Comparison of ENCODE assay signal across 13 cellular contexts in genomic region chr7:47582748-47583740, GRCh38. TPM values are rescaled to one million over a fixed set of nuclear protein-coding genes. Genes with fewer than 3 reads are reported as not detected.
A peak's percentile ranks its signal among the peaks of the same experiment; 100 is the strongest.
DNase-seq lines count a peak whose midpoint lies in the region; ATAC-seq and TF ChIP-seq lines count a peak whose summit lies in the region.
"Had no signal": no experiment of that assay in that cellular context is flagged by ENCODE, and none has a peak within 500 bp of the region (broad histone marks: within the 10 kb centered on the region; RNA-seq: fewer than 3 reads in every experiment).

No MANE protein-coding gene starts in this region.

- intact Hi-C loops in left ventricle myocardium inferior (cut with micrococcal nuclease) (no loop called here), Right ventricle myocardium inferior (cut with DNase I) (loop anchor here (5.0 kb wide), 1 partner anchor 146 kb away; no protein-coding TSS in a partner anchor), aorta (cut with DNase I) (loop anchor here (5.0 to 10.0 kb wide), 8 partner anchors 52 to 202 kb away; no protein-coding TSS in a partner anchor)
- intact Hi-C loops in dendritic cell treated with granulocyte-macrophage colony-stimulating factor and Interleukin-4, amounts not matched to agents 40 ng/mL and 50 ng/mL, for 4 days (cut with micrococcal nuclease): loop anchor here (2.0 to 10.0 kb wide), 2 partner anchors 86 to 232 kb away; no protein-coding TSS in a partner anchor

- H3K4me3 ChIP-seq in left ventricle myocardium inferior: peak overlapping the region; percentile 84
- H3K4me3 ChIP-seq in aorta (ENCODE audit: low read length in 2 of 2): no peak overlapping the region
- H3K4me3 ChIP-seq in MM.1S (ENCODE audit: low read length): no peak overlapping the region

- no peak overlapping the region for H3K4me3 Mint-ChIP-seq in dendritic cell treated with granulocyte-macrophage colony-stimulating factor and Interleukin-4, amounts not matched to agents 40 ng/mL and 50 ng/mL, for 4 days
- H3K4me3 Mint-ChIP-seq: T-helper 17 cell had no signal

- 47 to 51% methylated on average over 15 of the region's 15 CpGs for WGBS in aorta, 2 donors

- no peaks in the 10 kb centered on the region for H4K20me1 ChIP-seq in MM.1S (ENCODE audit: insufficient read depth, low read length)

- no peaks in the 10 kb centered on the region for H3K9me3 Mint-ChIP-seq in dendritic cell treated with granulocyte-macrophage colony-stimulating factor and Interleukin-4, amounts not matched to agents 40 ng/mL and 50 ng/mL, for 4 days

- no peaks in the 10 kb centered on the region for H3F3A ChIP-seq in MM.1S (ENCODE audit: insufficient read depth, low read length)

- no peak overlapping the region for H3K9ac ChIP-seq in MM.1S (ENCODE audit: low read length)

- ATAC-seq in Right ventricle myocardium inferior: no peak
- ATAC-seq in omental fat pad (ENCODE audit: low FRiP score): peak; percentile 19
- ATAC-seq in aorta (ENCODE audit: low FRiP score): peak; percentile 49

- H3K4me1 ChIP-seq in left ventricle myocardium inferior (peaks cover 47% of the 10 kb centered on the region), aorta (ENCODE audit: control insufficient read depth in 1 of 2, insufficient read depth in 2 of 2, low read length in 2 of 2) (peaks cover 3 to 7% of the 10 kb centered on the region in 2 donors), MM.1S (ENCODE audit: low read length) (0 out of 2 replicates have a peak, but pooled peaks cover 7% of the 10 kb centered on the region)

- no peaks in the 10 kb centered on the region for H3K9me2 ChIP-seq in MM.1S (replicated peaks; ENCODE audit: insufficient read depth, low read length)

- H3K9me3 ChIP-seq in left ventricle myocardium inferior (replicated peaks) (no peaks in the 10 kb centered on the region), aorta (ENCODE audit: control insufficient read depth, low read length) (no peaks in the 10 kb centered on the region), MM.1S (replicated peaks; ENCODE audit: insufficient read depth, low read length) (no peaks in the 10 kb centered on the region)

- H3K4me2 ChIP-seq in MM.1S (ENCODE audit: low read depth, low read length): no peak overlapping the region; the same call in 1 of the 2 replicates

- DNase-seq in left ventricle myocardium inferior (no peak), Right ventricle myocardium inferior (ENCODE audit: missing footprints) (no peak), omental fat pad (ENCODE audit: low spot score) (no peak), aorta (no peak), MM.1S (no peak), hippocampal formation (lab: John Stamatoyannopoulos, UW) (no peak)
- no peak for DNase-seq in stimulated activated CD4-positive, alpha-beta T cell treated with anti-CD3 and anti-CD28 coated beads, Interleukin-12 subunit alpha, Interleukin-12 subunit beta, amount 100 ng/mL, for 4 hours
- DNase-seq: left colon; NCI-H69; stimulated activated naive CD4-positive, alpha-beta T cell; T-helper 17 cell had no signal

- H3K79me2 ChIP-seq in MM.1S (ENCODE audit: low read length): peaks cover 37% of the 10 kb centered on the region

- peaks cover 11% of the 10 kb centered on the region for H3K27me3 Mint-ChIP-seq in dendritic cell treated with granulocyte-macrophage colony-stimulating factor and Interleukin-4, amounts not matched to agents 40 ng/mL and 50 ng/mL, for 4 days

- peaks cover 82% of the 10 kb centered on the region for H3K4me1 Mint-ChIP-seq in dendritic cell treated with granulocyte-macrophage colony-stimulating factor and Interleukin-4, amounts not matched to agents 40 ng/mL and 50 ng/mL, for 4 days (ENCODE audit: low read depth)
- H3K4me1 Mint-ChIP-seq: T-helper 17 cell had no signal

- no peak for TF ChIP-seq CTCF in left ventricle myocardium inferior (IDR thresholded peaks at IDR 0.05; ENCODE audit: borderline replicate concordance)
- TF ChIP-seq CTCF in omental fat pad (IDR thresholded peaks at IDR 0.05): no peak
- no peak for TF ChIP-seq CTCF in MM.1S (IDR thresholded peaks at IDR 0.05; ENCODE audit: low read length)

- H2AFZ ChIP-seq in MM.1S (ENCODE audit: low read length): no peak overlapping the region

- H3K27ac ChIP-seq in left ventricle myocardium inferior (replicated peaks) (peak overlapping the region; percentile 66), aorta (ENCODE audit: low read depth in 1 of 2, low read length in 2 of 2) (peak overlapping the region; percentile 29 to 90), MM.1S (ENCODE audit: low read length) (no peak overlapping the region)

- H3K27me3 ChIP-seq in left ventricle myocardium inferior (ENCODE audit: low read depth) (no peaks in the 10 kb centered on the region), aorta (ENCODE audit: control insufficient read depth in 1 of 2, insufficient read depth in 2 of 2, low read length in 1 of 2) (no peaks in the 10 kb centered on the region), MM.1S (replicated peaks; ENCODE audit: insufficient read depth, low read length) (no peaks in the 10 kb centered on the region; the same call in 1 of the 2 replicates)

- H3K36me3 Mint-ChIP-seq in dendritic cell treated with granulocyte-macrophage colony-stimulating factor and Interleukin-4, amounts not matched to agents 40 ng/mL and 50 ng/mL, for 4 days (ENCODE audit: low read depth): peaks cover 14% of the 10 kb centered on the region

- H3K36me3 ChIP-seq in left ventricle myocardium inferior (no peaks in the 10 kb centered on the region), aorta (ENCODE audit: control insufficient read depth in 1 of 2, insufficient read depth in 2 of 2, low read length in 1 of 2) (no peaks in the 10 kb centered on the region), MM.1S (replicated peaks; ENCODE audit: insufficient read depth, low read length) (no peaks in the 10 kb centered on the region)

- peak overlapping the region; percentile 96 for H3K27ac Mint-ChIP-seq in dendritic cell treated with granulocyte-macrophage colony-stimulating factor and Interleukin-4, amounts not matched to agents 40 ng/mL and 50 ng/mL, for 4 days
- H3K27ac Mint-ChIP-seq: T-helper 17 cell had no signal

RNA-seq across cellular contexts. Expression of gene TNS3, which starts 1.1 kb away (rescaled TPM):
- total RNA-seq in left ventricle myocardium inferior (40.6 TPM), Right ventricle myocardium inferior (44.8 TPM), omental fat pad (100 to 1,000 TPM in 2 of 4 donors, 10 to 100 TPM in 2; 70.9 to 112 (median 98.6) TPM), aorta (100 to 1,000 TPM; 117 to 140 TPM)
- polyA plus RNA-seq in aorta: 10 to 100 TPM; 40.5 to 56.1 TPM
- total RNA-seq: A673 had no signal
